8 cellular contexts compared by ENCODE assay signal in the genomic region with DNA sequence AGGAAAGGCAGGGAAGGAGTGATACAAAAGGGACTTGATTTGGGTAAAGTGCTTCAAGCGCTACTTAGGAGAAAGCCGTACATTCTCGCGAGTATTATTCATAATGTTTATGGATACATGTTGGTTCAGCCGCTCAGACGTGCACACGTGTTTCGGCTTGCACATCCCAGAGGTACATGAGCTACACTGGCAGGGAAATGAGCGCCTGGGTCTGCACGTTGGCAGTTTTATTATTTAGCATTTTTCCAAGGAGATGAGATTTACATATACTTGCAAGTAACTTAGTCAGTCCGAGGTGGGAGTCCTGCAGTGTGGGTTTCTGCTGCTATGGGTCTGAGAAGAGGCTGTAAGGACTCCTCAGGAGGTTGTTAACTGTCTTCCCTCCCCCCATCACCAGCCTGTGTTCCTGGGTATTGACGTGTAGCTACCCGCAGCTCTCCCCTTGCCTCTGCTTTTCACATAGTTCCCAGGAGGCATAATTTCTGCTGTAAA. TPM values are rescaled to one million over a fixed set of nuclear protein-coding genes. Genes with fewer than 3 reads are reported as not detected.
DNase-seq lines count a peak whose midpoint lies in the region; ATAC-seq and TF ChIP-seq lines count a peak whose summit lies in the region.

No MANE protein-coding gene starts in this region.

- ATAC-seq in HG02610 (IDR thresholded peaks at IDR 0.05; ENCODE audit: unreplicated experiment) (peak; percentile 24), foreskin keratinocyte (peak; percentile 85), GM18519 (IDR thresholded peaks at IDR 0.05; ENCODE audit: low FRiP score, unreplicated experiment) (no peak), GM18511 (IDR thresholded peaks at IDR 0.05; ENCODE audit: unreplicated experiment) (no peak), GM18861 (IDR thresholded peaks at IDR 0.05; ENCODE audit: unreplicated experiment) (no peak)
- ATAC-seq in activated CD8-positive, alpha-beta T cell treated with anti-CD3 and anti-CD28 coated beads, Interleukin-2, amount 10 ng/mL, durations not matched to agents 7 days and 5 days, result peak; percentile 28

- H3K4me3 ChIP-seq in ACC112 (ENCODE audit: low read depth, low read length), result peak overlapping the region; percentile 86
- H3K4me3 ChIP-seq in skin epidermis, result peak overlapping the region; percentile 56 to 88 (median 79)

- peaks cover 55% of the 10 kb centered on the region for H3K36me3 Mint-ChIP-seq in activated CD8-positive, alpha-beta T cell treated with anti-CD3 and anti-CD28 coated beads, Interleukin-2, amount 10 ng/mL, durations not matched to agents 7 days and 5 days (ENCODE audit: low read depth)

- CTCF ChIA-PET in activated CD8-positive, alpha-beta T cell treated with anti-CD3 and anti-CD28 coated beads, Interleukin-2, amount 10 ng/mL, durations not matched to agents 7 days and 5 days (lab: Charles Lee), result interaction anchor here (1.1 to 5.4 kb wide), 9 partner anchors 8 to 130 kb away, joined by 3 to 51 read pairs (median 4); no protein-coding TSS in a partner anchor

- no peak for TF ChIP-seq CTCF in foreskin keratinocyte (conservative IDR thresholded peaks at IDR 0.05)

- peak overlapping the region; percentile 89 for H3K27ac Mint-ChIP-seq in activated CD8-positive, alpha-beta T cell treated with anti-CD3 and anti-CD28 coated beads, Interleukin-2, amount 10 ng/mL, durations not matched to agents 7 days and 5 days

- H3K9me3 Mint-ChIP-seq in activated CD8-positive, alpha-beta T cell treated with anti-CD3 and anti-CD28 coated beads, Interleukin-2, amount 10 ng/mL, durations not matched to agents 7 days and 5 days (ENCODE audit: insufficient read depth), result no peaks in the 10 kb centered on the region

- H3K4me1 Mint-ChIP-seq in activated CD8-positive, alpha-beta T cell treated with anti-CD3 and anti-CD28 coated beads, Interleukin-2, amount 10 ng/mL, durations not matched to agents 7 days and 5 days (ENCODE audit: low read depth), result peaks cover 29% of the 10 kb centered on the region

- no peaks in the 10 kb centered on the region for H3K27me3 Mint-ChIP-seq in activated CD8-positive, alpha-beta T cell treated with anti-CD3 and anti-CD28 coated beads, Interleukin-2, amount 10 ng/mL, durations not matched to agents 7 days and 5 days (ENCODE audit: low read depth)

- POLR2A ChIA-PET in activated CD8-positive, alpha-beta T cell treated with anti-CD3 and anti-CD28 coated beads, Interleukin-2, amount 10 ng/mL, durations not matched to agents 7 days and 5 days (lab: Charles Lee), result interaction anchor here (0.6 to 9.2 kb wide), 23 partner anchors 12 to 439 kb away, joined by 3 to 223 read pairs (median 6); partner anchors contain the start of gene SNAPC1

- no peaks in the 10 kb centered on the region for H3K36me3 ChIP-seq in ACC112 (ENCODE audit: insufficient read depth, low read length)

- DNase-seq in activated CD8-positive, alpha-beta T cell treated with anti-CD3 and anti-CD28 coated beads, Interleukin-2, amount 10 ng/mL, durations not matched to agents 7 days and 5 days, result peak; percentile 64
- peak; percentile 95 to 98 for DNase-seq in foreskin keratinocyte

- H3K4me1 ChIP-seq in ACC112 (ENCODE audit: control insufficient read depth, insufficient read depth, low read length, unreplicated experiment), result peaks cover 9% of the 10 kb centered on the region
- H3K4me1 ChIP-seq in foreskin keratinocyte, result no peaks in the 10 kb centered on the region

- H3K27me3 ChIP-seq in ACC112 (ENCODE audit: insufficient read depth, low read length) (peaks cover 28% of the 10 kb centered on the region), foreskin keratinocyte (no peaks in the 10 kb centered on the region)

- peak overlapping the region; percentile 94 for H3K4me3 Mint-ChIP-seq in activated CD8-positive, alpha-beta T cell treated with anti-CD3 and anti-CD28 coated beads, Interleukin-2, amount 10 ng/mL, durations not matched to agents 7 days and 5 days

- no peak overlapping the region for H2AFZ ChIP-seq in ACC112 (ENCODE audit: low read length, unreplicated experiment)

- H3K27ac ChIP-seq in ACC112 (ENCODE audit: low read depth, low read length) (no peak overlapping the region), foreskin keratinocyte (peak overlapping the region; percentile 92), skin epidermis (peak overlapping the region in 20 of 21 experiments; percentile 83 to 98 (median 92))

- H3K79me2 ChIP-seq in ACC112 (ENCODE audit: control insufficient read depth, insufficient read depth, low read length, unreplicated experiment), result no peaks in the 10 kb centered on the region

RNA-seq across cellular contexts. Expression of gene PRKCH, which starts 1.5 kb away (rescaled TPM):
- 100 to 1,000 TPM; 318 to 343 TPM for total RNA-seq in activated CD8-positive, alpha-beta T cell treated with anti-CD3 and anti-CD28 coated beads, Interleukin-2, amount 10 ng/mL, durations not matched to agents 7 days and 5 days
- total RNA-seq in foreskin keratinocyte, result 12.7 and 15.2 TPM in 2 replicates
- 5.6 and 7.9 TPM in 2 replicates for polyA plus RNA-seq in foreskin keratinocyte

RNA-seq across cellular contexts. Expression of gene TMEM30B, which starts 41.7 kb away (rescaled TPM):
- total RNA-seq in activated CD8-positive, alpha-beta T cell treated with anti-CD3 and anti-CD28 coated beads, Interleukin-2, amount 10 ng/mL, durations not matched to agents 7 days and 5 days, result under 1 TPM; 0.52 to 0.66 TPM
- 17.9 and 19.8 TPM in 2 replicates for total RNA-seq in foreskin keratinocyte
- polyA plus RNA-seq in foreskin keratinocyte, result 7.6 and 9.5 TPM in 2 replicates

Comparison
In these comparisons a context has a peak if more than half of its experiments do, and no peak if none do; other contexts are left out.
1. ATAC-seq: peak in HG02610 (single experiment), activated CD8-positive, alpha-beta T cell treated with anti-CD3 and anti-CD28 coated beads, Interleukin-2, amount 10 ng/mL, durations not matched to agents 7 days and 5 days (single experiment) and foreskin keratinocyte (single experiment); none in GM18519 (single experiment), GM18511 (single experiment) and GM18861 (single experiment).
2. RNA of gene PRKCH, which starts 1.5 kb away (total RNA-seq): 318 to 343 TPM in activated CD8-positive, alpha-beta T cell treated with anti-CD3 and anti-CD28 coated beads, Interleukin-2, amount 10 ng/mL, durations not matched to agents 7 days and 5 days; 12.7 to 15.2 TPM in foreskin keratinocyte; every median in the first group is over 10 times any median in the second.
3. RNA of gene TMEM30B, which starts 41.7 kb away (total RNA-seq): 17.9 to 19.8 TPM in foreskin keratinocyte; 0.52 to 0.66 TPM in activated CD8-positive, alpha-beta T cell treated with anti-CD3 and anti-CD28 coated beads, Interleukin-2, amount 10 ng/mL, durations not matched to agents 7 days and 5 days; every median in the first group is over 10 times any median in the second.